In genomic region chr4:40238700-40239548, GRCh38 we compare ENCODE assay signal across 11 cellular contexts. TPM values are rescaled to one million over a fixed set of nuclear protein-coding genes. Genes with fewer than 3 reads are reported as not detected.
DNase-seq lines count a peak whose midpoint lies in the region; ATAC-seq and TF ChIP-seq lines count a peak whose summit lies in the region.
"Had no signal": no experiment of that assay in that cellular context is flagged by ENCODE, and none has a peak within 500 bp of the region (broad histone marks: within the 10 kb centered on the region; RNA-seq: fewer than 3 reads in every experiment).

No MANE protein-coding gene starts in this region.

- DNase-seq in activated gamma-delta T cell treated with Interleukin-2 at 50 U/mL for 16 hours = peak; percentile 70
- no peak for DNase-seq in activated gamma-delta T cell (lab: John Stamatoyannopoulos, UW)
- DNase-seq in activated CD8-positive, alpha-beta memory T cell treated with anti-CD3 and anti-CD28 coated beads, Interleukin-2, amount 50 U/mL, for 48 hours = peak; percentile 76
- no peak for DNase-seq in lung (ENCODE audit: low spot score)
- no peak for DNase-seq in stomach
- no peak for DNase-seq in GM19240 (ENCODE audit: insufficient read length, low spot score)
- no peak for DNase-seq in T1000 (lab: John Stamatoyannopoulos, UW)
- DNase-seq in hepatic stellate cell (ENCODE audit: low spot score) = no peak
- DNase-seq: heart right ventricle, SW 1271 had no signal

- TF ChIP-seq EP300 in stomach (IDR thresholded peaks at IDR 0.05) = no peak

- no peak overlapping the region for H3K4me3 ChIP-seq in lung
- H3K4me3 ChIP-seq in stomach = peak overlapping the region in 1 of 4 donors; percentile 13

- H3K36me3 ChIP-seq in lung (ENCODE audit: control insufficient read depth in 2 of 2, insufficient read depth in 2 of 2, low read length in 2 of 2) (no peaks in the 10 kb centered on the region), stomach (peaks cover 0 to 9% (median 2%) of the 10 kb centered on the region in 4 donors)

- H3K4me1 ChIP-seq in lung (ENCODE audit: control insufficient read depth in 2 of 2, insufficient read depth in 2 of 2, low read length in 2 of 2) = no peaks in the 10 kb centered on the region
- peaks cover 0 to 18% (median 8%) of the 10 kb centered on the region in 4 donors for H3K4me1 ChIP-seq in stomach

- no peak for TF ChIP-seq POLR2A in stomach (IDR thresholded peaks at IDR 0.05)

- H3K27ac ChIP-seq in lung (ENCODE audit: low read depth in 1 of 2, low read length in 1 of 2) (no peak overlapping the region), stomach (peak overlapping the region in 4 of 5 donors; percentile 29 to 57 (median 50))

- 67 to 84% methylated on average over 12 of the region's 12 CpGs for WGBS in lung, 2 donors
- WGBS in stomach, 5 donors = 74 to 82% (median 79%) methylated on average over 12 of the region's 12 CpGs

- TF ChIP-seq CTCF in lung (IDR thresholded peaks at IDR 0.05; ENCODE audit: control extremely low read depth, extremely low read depth) (no peak), stomach (IDR thresholded peaks at IDR 0.05) (no peak)

- intact Hi-C loops in stomach (cut with DNase I; ENCODE audit: low total_unique reads) = no loop called here

- no peaks in the 10 kb centered on the region for H3K27me3 ChIP-seq in lung (ENCODE audit: control insufficient read depth, insufficient read depth)
- no peaks in the 10 kb centered on the region for H3K27me3 ChIP-seq in stomach
- H3K27me3 ChIP-seq: heart right ventricle had no signal

- peak; percentile 59 for ATAC-seq in lung (ENCODE audit: insufficient read depth, low FRiP score)

- H3K9me3 ChIP-seq in lung (ENCODE audit: control insufficient read depth in 2 of 2, insufficient read depth in 1 of 2, low read length in 1 of 2) (peaks cover 0 to 4% of the 10 kb centered on the region in 2 donors), stomach (no peaks in the 10 kb centered on the region)
- H3K9me3 ChIP-seq: heart right ventricle had no signal

RNA-seq across cellular contexts. Expression of gene RHOH, which starts 42.1 kb away (rescaled TPM):
- total RNA-seq in lung (10 to 100 TPM in 1 of 2 donors, 1 to 10 TPM in 1; 8.3 to 12.9 TPM), stomach (1 to 10 TPM; 1.3 to 4.8 (median 3.9) TPM)
- polyA plus RNA-seq in lung (10 to 100 TPM in 1 of 2 donors, 1 to 10 TPM in 1; 1.2 to 35.8 TPM), stomach (1 to 10 TPM; 3.2 to 7.5 (median 5.4) TPM)
- polyA plus RNA-seq: AG04450 had no signal

Comparison
In these comparisons a context has a peak if more than half of its experiments do, and no peak if none do; other contexts are left out.
1. DNase-seq: peak in activated gamma-delta T cell treated with Interleukin-2 at 50 U/mL for 16 hours (single experiment) and activated CD8-positive, alpha-beta memory T cell treated with anti-CD3 and anti-CD28 coated beads, Interleukin-2, amount 50 U/mL, for 48 hours (single experiment); none in activated gamma-delta T cell (single experiment), lung (single experiment), stomach (single experiment), GM19240 (single experiment), T1000 (single experiment) and hepatic stellate cell (single experiment).
2. H3K27ac ChIP-seq: peak in stomach (4 of 5); none in lung (0 of 2).